8 cellular contexts compared by ENCODE assay signal in the genomic region with DNA sequence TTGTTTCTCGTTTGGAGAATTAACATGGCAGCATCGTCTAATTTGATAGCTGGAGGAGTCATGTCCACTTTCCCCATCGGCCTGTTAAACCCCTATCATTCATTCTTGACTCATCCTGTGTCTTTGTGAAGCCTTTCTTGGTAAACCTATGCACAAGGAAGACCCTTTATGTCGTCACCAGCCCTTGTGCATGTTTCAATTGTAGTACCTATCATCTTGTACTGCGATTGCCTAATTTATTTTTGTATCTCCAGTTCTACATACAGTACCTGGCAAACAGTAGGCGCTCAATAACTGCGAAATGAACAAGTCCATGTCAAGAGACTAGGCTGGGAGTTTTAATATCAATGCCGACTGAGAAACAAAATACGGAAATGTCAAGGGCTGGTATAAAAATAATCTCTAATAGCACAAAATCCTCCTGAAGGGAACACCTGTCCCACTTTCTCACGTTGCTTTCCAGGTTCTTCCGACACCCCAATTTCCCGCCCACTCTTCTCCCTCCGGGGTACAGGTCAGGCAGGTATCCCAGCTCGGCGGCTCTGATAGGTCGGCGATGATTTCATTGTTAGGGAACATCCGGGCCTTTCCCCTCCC. TPM values are rescaled to one million over a fixed set of nuclear protein-coding genes. Genes with fewer than 3 reads are reported as not detected.
DNase-seq lines count a peak whose midpoint lies in the region; ATAC-seq and TF ChIP-seq lines count a peak whose summit lies in the region.

No MANE protein-coding gene starts in this region.

- H3K36me3 Mint-ChIP-seq in central memory CD8-positive, alpha-beta T cell (ENCODE audit: insufficient read depth), result peaks cover 21% of the 10 kb centered on the region
- peaks cover 5 to 15% of the 10 kb centered on the region in 2 donors for H3K36me3 Mint-ChIP-seq in naive B cell

- TF ChIP-seq EP300 in Ishikawa (IDR thresholded peaks at IDR 0.05; ENCODE audit: borderline replicate concordance), result no peak

- TF ChIP-seq RAD21 in Ishikawa (IDR thresholded peaks at IDR 0.05; ENCODE audit: low read depth), result no peak

- peak overlapping the region; percentile 87 for H3K4me3 Mint-ChIP-seq in central memory CD8-positive, alpha-beta T cell
- peak overlapping the region; percentile 91 to 100 (median 96) for H3K4me3 Mint-ChIP-seq in naive B cell

- DNase-seq in AG09309 (ENCODE audit: low read depth), result no peak
- DNase-seq in central memory CD8-positive, alpha-beta T cell (ENCODE audit: low spot score in 2 of 2), result no peak
- DNase-seq in naive B cell, result no peak
- no peak for DNase-seq in stimulated activated CD4-positive, alpha-beta T cell treated with anti-CD3 and anti-CD28 coated beads, Interleukin-2, amount 100 ng/mL, for 24 hours
- no peak for DNase-seq in central memory CD4-positive, alpha-beta T cell

- H3K4me1 Mint-ChIP-seq in central memory CD8-positive, alpha-beta T cell, result peaks cover 26% of the 10 kb centered on the region
- peaks cover 20 to 32% (median 26%) of the 10 kb centered on the region in 3 donors for H3K4me1 Mint-ChIP-seq in naive B cell

- TF ChIP-seq CTCF in AG09309 (IDR thresholded peaks at IDR 0.05; ENCODE audit: control insufficient read depth, insufficient read depth, low read depth, low read length, missing control alignments), result no peak

- ATAC-seq in central memory CD8-positive, alpha-beta T cell (replicated peaks; ENCODE audit: extremely low read depth, poor library complexity, severe bottlenecking), result peak; percentile 7
- ATAC-seq in naive B cell (ENCODE audit: low read depth in 2 of 2), result peak; percentile 10 to 11
- no peak for ATAC-seq in GM21528 (IDR thresholded peaks at IDR 0.05; ENCODE audit: low FRiP score, unreplicated experiment)
- ATAC-seq in GM21529 (IDR thresholded peaks at IDR 0.05; ENCODE audit: unreplicated experiment), result no peak

- H3K4me3 ChIP-seq in AG09309 (ENCODE audit: control insufficient read depth, low read depth, low read length), result peak overlapping the region; percentile 62

- H3K27me3 Mint-ChIP-seq in central memory CD8-positive, alpha-beta T cell, result no peaks in the 10 kb centered on the region
- H3K27me3 Mint-ChIP-seq in naive B cell, result no peaks in the 10 kb centered on the region

- no peaks in the 10 kb centered on the region for H3K9me3 Mint-ChIP-seq in central memory CD8-positive, alpha-beta T cell
- peaks cover 0 to 4% (median 0%) of the 10 kb centered on the region in 7 donors for H3K9me3 Mint-ChIP-seq in naive B cell

- H3K27ac Mint-ChIP-seq in central memory CD8-positive, alpha-beta T cell (ENCODE audit: low read depth), result peak overlapping the region; percentile 96
- H3K27ac Mint-ChIP-seq in naive B cell, result peak overlapping the region; percentile 97 to 100 (median 99)

TF ChIP-seq in Ishikawa, 13 proteins besides CTCF, POLR2A, EP300 and RAD21:
- TF ChIP-seq, protein P1, sequence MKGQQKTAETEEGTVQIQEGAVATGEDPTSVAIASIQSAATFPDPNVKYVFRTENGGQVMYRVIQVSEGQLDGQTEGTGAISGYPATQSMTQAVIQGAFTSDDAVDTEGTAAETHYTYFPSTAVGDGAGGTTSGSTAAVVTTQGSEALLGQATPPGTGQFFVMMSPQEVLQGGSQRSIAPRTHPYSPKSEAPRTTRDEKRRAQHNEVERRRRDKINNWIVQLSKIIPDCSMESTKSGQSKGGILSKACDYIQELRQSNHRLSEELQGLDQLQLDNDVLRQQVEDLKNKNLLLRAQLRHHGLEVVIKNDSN (IDR thresholded peaks at IDR 0.05), result no peak
- TF ChIP-seq CEBPB (IDR thresholded peaks at IDR 0.05), result no peak
- TF ChIP-seq, protein P2, sequence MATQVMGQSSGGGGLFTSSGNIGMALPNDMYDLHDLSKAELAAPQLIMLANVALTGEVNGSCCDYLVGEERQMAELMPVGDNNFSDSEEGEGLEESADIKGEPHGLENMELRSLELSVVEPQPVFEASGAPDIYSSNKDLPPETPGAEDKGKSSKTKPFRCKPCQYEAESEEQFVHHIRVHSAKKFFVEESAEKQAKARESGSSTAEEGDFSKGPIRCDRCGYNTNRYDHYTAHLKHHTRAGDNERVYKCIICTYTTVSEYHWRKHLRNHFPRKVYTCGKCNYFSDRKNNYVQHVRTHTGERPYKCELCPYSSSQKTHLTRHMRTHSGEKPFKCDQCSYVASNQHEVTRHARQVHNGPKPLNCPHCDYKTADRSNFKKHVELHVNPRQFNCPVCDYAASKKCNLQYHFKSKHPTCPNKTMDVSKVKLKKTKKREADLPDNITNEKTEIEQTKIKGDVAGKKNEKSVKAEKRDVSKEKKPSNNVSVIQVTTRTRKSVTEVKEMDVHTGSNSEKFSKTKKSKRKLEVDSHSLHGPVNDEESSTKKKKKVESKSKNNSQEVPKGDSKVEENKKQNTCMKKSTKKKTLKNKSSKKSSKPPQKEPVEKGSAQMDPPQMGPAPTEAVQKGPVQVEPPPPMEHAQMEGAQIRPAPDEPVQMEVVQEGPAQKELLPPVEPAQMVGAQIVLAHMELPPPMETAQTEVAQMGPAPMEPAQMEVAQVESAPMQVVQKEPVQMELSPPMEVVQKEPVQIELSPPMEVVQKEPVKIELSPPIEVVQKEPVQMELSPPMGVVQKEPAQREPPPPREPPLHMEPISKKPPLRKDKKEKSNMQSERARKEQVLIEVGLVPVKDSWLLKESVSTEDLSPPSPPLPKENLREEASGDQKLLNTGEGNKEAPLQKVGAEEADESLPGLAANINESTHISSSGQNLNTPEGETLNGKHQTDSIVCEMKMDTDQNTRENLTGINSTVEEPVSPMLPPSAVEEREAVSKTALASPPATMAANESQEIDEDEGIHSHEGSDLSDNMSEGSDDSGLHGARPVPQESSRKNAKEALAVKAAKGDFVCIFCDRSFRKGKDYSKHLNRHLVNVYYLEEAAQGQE (IDR thresholded peaks at IDR 0.05; ENCODE audit: low read depth), result no peak
- TF ChIP-seq TCF12 (IDR thresholded peaks at IDR 0.05; ENCODE audit: low read depth), result no peak; the same call in 1 of the 2 replicates
- 0 out of 2 replicates have a peak, but pooled peaks have one; percentile 6 for TF ChIP-seq EGR1 (IDR thresholded peaks at IDR 0.05)
- no peak for TF ChIP-seq FOXM1 (IDR thresholded peaks at IDR 0.05; ENCODE audit: borderline replicate concordance, low read depth)
- TF ChIP-seq, protein P3, sequence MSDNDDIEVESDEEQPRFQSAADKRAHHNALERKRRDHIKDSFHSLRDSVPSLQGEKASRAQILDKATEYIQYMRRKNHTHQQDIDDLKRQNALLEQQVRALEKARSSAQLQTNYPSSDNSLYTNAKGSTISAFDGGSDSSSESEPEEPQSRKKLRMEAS (IDR thresholded peaks at IDR 0.05), result no peak
- no peak for TF ChIP-seq TEAD4 (IDR thresholded peaks at IDR 0.05)

RNA-seq across cellular contexts. Expression of a gene that starts 1.3 kb away (rescaled TPM):
- 10 to 100 TPM; 45.1 to 74.3 (median 54.9) TPM for polyA plus RNA-seq in naive B cell (ENCODE audit: low read depth in 6 of 6)

Comparison
In these comparisons a context has a peak if more than half of its experiments do, and no peak if none do; other contexts are left out.
1. ATAC-seq: peak in central memory CD8-positive, alpha-beta T cell (single experiment) and naive B cell (2 of 2); none in GM21528 (single experiment) and GM21529 (single experiment).